Comparison of ENCODE assay signal across 1 cellular context in the genomic region with DNA sequence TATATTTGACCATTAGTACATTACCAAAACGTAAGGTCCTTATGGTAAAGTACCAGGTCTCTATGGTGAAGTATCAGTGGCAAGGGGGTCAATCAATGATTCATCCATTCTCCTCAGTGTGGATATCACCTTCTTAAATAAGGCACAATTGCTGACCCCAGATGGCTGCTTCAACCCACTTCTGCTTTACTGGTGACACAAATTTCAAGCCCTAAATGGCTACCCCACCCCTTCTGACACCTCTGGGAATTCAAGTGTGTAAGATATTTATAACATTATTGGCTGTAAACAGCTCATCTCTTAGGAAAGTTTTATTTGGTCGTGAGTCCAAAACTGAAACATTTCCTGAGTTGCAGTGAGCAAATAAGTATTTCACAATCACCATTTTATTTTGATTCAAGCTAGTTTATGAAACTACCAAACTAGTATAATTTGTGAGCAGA.
A peak's percentile ranks its signal among the peaks of the same experiment; 100 is the strongest.
TF ChIP-seq lines count a peak whose summit lies in the region.

No MANE protein-coding gene starts in this region.

TF ChIP-seq in IMR-90, 13 proteins besides CTCF, POLR2A, EP300 and RAD21:
- TF ChIP-seq NFE2L2 (IDR thresholded peaks at IDR 0.05; ENCODE audit: low read depth, low read length) (no peak), CEBPB (IDR thresholded peaks at IDR 0.05; ENCODE audit: low read depth, low read length) (peak; percentile 98)
